Comparison of ENCODE assay signal across 24 cellular contexts in the genomic region with DNA sequence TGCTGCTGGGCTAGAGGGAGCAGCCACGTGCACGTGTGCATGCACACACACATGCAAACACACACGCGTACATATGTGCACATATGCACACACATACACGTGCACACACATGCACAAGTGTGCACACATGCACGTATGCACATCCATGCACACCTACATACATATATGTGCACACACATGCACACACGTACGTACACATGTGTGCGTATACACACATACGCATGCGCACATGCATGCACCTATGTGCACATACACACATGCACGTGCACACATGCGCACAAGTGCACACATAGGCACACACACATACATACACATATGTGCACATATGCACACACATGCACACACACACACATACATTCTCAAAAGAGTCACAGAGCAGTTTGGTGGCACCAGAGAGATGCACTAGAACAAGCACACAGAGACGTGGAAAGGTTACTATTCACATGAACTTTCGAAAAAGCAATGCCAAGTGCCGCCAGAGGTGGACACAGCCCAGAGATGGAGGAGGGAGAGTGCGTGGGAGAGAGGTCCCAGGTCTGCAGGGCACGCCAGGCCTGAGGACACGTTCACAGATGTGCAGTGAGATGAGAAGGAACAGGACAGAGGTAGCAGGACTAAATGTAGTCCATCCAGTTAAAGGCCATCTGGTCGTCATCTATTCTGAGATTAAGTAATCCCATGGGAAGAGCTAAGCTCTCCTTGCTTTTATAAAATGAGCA.
DNase-seq lines count a peak whose midpoint lies in the region; ATAC-seq, FAIRE-seq and TF ChIP-seq lines count a peak whose summit lies in the region.
"Had no signal": no experiment of that assay in that cellular context is flagged by ENCODE, and none has a peak within 500 bp of the region (broad histone marks: within the 10 kb centered on the region; RNA-seq: fewer than 3 reads in every experiment).

No MANE protein-coding gene starts in this region.

- H2BK12ac ChIP-seq in neuronal stem cell (ENCODE audit: low read length) = no peak overlapping the region

- H3K27me3 ChIP-seq in Panc1 (ENCODE audit: control insufficient read depth, insufficient read depth, low read length) (no peaks in the 10 kb centered on the region), neuronal stem cell (ENCODE audit: control insufficient read depth in 3 of 3, insufficient read depth in 3 of 3, low read depth in 1 of 3, low read length in 3 of 3) (peaks cover 0 to 50% (median 0%) of the 10 kb centered on the region in 3 experiments), A673 (replicated peaks; ENCODE audit: insufficient read depth, low read depth, low read length, poor library complexity) (no peaks in the 10 kb centered on the region)
- H3K27me3 ChIP-seq: dorsolateral prefrontal cortex, ovary, tibial nerve had no signal

- no CpG with 5 or more reads among the region's 20 CpGs for WGBS in neuronal stem cell (ENCODE audit: extremely low coverage in 2 of 2, insufficient read length in 2 of 2, insufficient replicate concordance in 1 of 2), 2 donors

- CTCF ChIA-PET in Panc1 (lab: Charles Lee) (no interaction called here), A673 (lab: Charles Lee) (interaction anchor here (2.7 kb wide), 1 partner anchor 164 kb away, joined by 12 read pairs; no protein-coding TSS in a partner anchor)

- H3K18ac ChIP-seq in neuronal stem cell (ENCODE audit: low read length) = peak overlapping the region; percentile 36

- no peaks in the 10 kb centered on the region for H3K36me3 ChIP-seq in Panc1 (ENCODE audit: control insufficient read depth, insufficient read depth, low read length)
- peaks cover 0 to 3% of the 10 kb centered on the region in 2 donors for H3K36me3 ChIP-seq in neuronal stem cell (replicated peaks in 1 of 2; ENCODE audit: control insufficient read depth in 2 of 2, insufficient read depth in 2 of 2, low read length in 2 of 2)
- H3K36me3 ChIP-seq in A673 (ENCODE audit: insufficient read depth, low read length, poor library complexity, severe bottlenecking) = no peaks in the 10 kb centered on the region
- H3K36me3 ChIP-seq: ovary, tibial nerve had no signal

- POLR2A ChIA-PET in Panc1 (lab: Charles Lee) (no interaction called here), A673 (lab: Charles Lee; ENCODE audit: low non-redundant PET) (no interaction called here)

- no peak overlapping the region for H2BK15ac ChIP-seq in neuronal stem cell (ENCODE audit: low read length)

- peaks cover 60% of the 10 kb centered on the region for H3K4me1 Mint-ChIP-seq in mesothelial cell of epicardium
- H3K4me1 Mint-ChIP-seq: activated naive CD8-positive, alpha-beta T cell treated with anti-CD3 and anti-CD28 coated beads for 36 hours; CD4-positive, alpha-beta memory T cell; stimulated activated naive CD8-positive, alpha-beta T cell treated with anti-CD3 and anti-CD28 coated beads, Interleukin-15, amount 100 ng/mL, for 72 hours had no signal

- no peaks in the 10 kb centered on the region for H3K9me3 ChIP-seq in Panc1 (ENCODE audit: control insufficient read depth, insufficient read depth, low read depth, low read length)
- H3K9me3 ChIP-seq in neuronal stem cell (replicated peaks in 1 of 2; ENCODE audit: control insufficient read depth in 2 of 2, insufficient read depth in 1 of 2, low read depth in 1 of 2, low read length in 2 of 2) = peaks cover 0 to 4% of the 10 kb centered on the region in 2 donors
- no peaks in the 10 kb centered on the region for H3K9me3 ChIP-seq in A673 (ENCODE audit: low read depth, low read length, poor library complexity, severe bottlenecking)
- H3K9me3 ChIP-seq: ovary, tibial nerve had no signal

- peak overlapping the region; percentile 4 for H3K4ac ChIP-seq in neuronal stem cell (ENCODE audit: low read length)

- H2BK120ac ChIP-seq in neuronal stem cell (ENCODE audit: low read depth, low read length) = no peak overlapping the region

- FAIRE-seq in GM12891 (lab: Jason Lieb, UNC) = peak; percentile 5
- FAIRE-seq: astrocyte, endothelial cell of umbilical vein had no signal

- no peak for ATAC-seq in Panc1
- ATAC-seq: stimulated activated naive CD8-positive, alpha-beta T cell treated with anti-CD3 and anti-CD28 coated beads, Interleukin-15, amount 100 ng/mL, for 72 hours had no signal

- no peaks in the 10 kb centered on the region for H3K36me3 Mint-ChIP-seq in mesothelial cell of epicardium
- H3K36me3 Mint-ChIP-seq: activated CD4-positive, alpha-beta memory T cell treated with anti-CD3 and anti-CD28 coated beads for 36 hours; activated naive CD8-positive, alpha-beta T cell treated with anti-CD3 and anti-CD28 coated beads for 36 hours; CD4-positive, alpha-beta memory T cell had no signal

- peak overlapping the region; percentile 65 for H3K9ac ChIP-seq in neuronal stem cell (ENCODE audit: low read depth, low read length, poor library complexity)

- peak overlapping the region; percentile 7 for H4K91ac ChIP-seq in neuronal stem cell (ENCODE audit: low read depth, low read length, poor library complexity)

- TF ChIP-seq CTCF in Panc1 (IDR thresholded peaks at IDR 0.05) (no peak), fibroblast of the aortic adventitia (IDR thresholded peaks at IDR 0.05; ENCODE audit: insufficient read depth, low read length) (no peak), A673 (conservative IDR thresholded peaks at IDR 0.05; ENCODE audit: low read depth, low read length) (no peak), mesothelial cell of epicardium (IDR thresholded peaks at IDR 0.05; ENCODE audit: unreplicated experiment) (no peak)

- H3K27ac ChIP-seq in Panc1 (ENCODE audit: low read length) = peak overlapping the region; percentile 76; the same call in 1 of the 2 replicates
- peak overlapping the region; percentile 3 for H3K27ac ChIP-seq in neuronal stem cell (replicated peaks; ENCODE audit: low read length)
- no peak overlapping the region for H3K27ac ChIP-seq in A673 (ENCODE audit: low read depth, low read length, poor library complexity, severe bottlenecking)
- H3K27ac ChIP-seq: ovary, tibial nerve had no signal

- no peak for TF ChIP-seq POLR2A in GM12891 (IDR thresholded peaks at IDR 0.05; ENCODE audit: low read depth, low read length)

- intact Hi-C loops in Panc1 (cut with micrococcal nuclease; ENCODE audit: unreplicated experiment) = loop anchor here (10.0 kb wide), 1 partner anchor 79 kb away; no protein-coding TSS in a partner anchor
- intact Hi-C loops in A673 (cut with micrococcal nuclease; ENCODE audit: unreplicated experiment) = no loop called here

- H3K27ac Mint-ChIP-seq in mesothelial cell of epicardium = no peak overlapping the region
- H3K27ac Mint-ChIP-seq: activated CD4-positive, alpha-beta memory T cell treated with anti-CD3 and anti-CD28 coated beads for 36 hours; activated naive CD8-positive, alpha-beta T cell treated with anti-CD3 and anti-CD28 coated beads for 36 hours; activated T-helper 2 cell treated with anti-CD3 and anti-CD28 coated beads, Interferon-gamma antibody, Interleukin-2, Interleukin-4, amounts not matched to agents 10 μg/mL and 5 μg/mL and 100 μg/mL, durations not matched to agents 14 hours and 24 hours and 36 hours; CD4-positive, alpha-beta memory T cell; stimulated activated naive CD8-positive, alpha-beta T cell treated with anti-CD3 and anti-CD28 coated beads, Interleukin-15, amount 100 ng/mL, for 72 hours had no signal

- H2AK5ac ChIP-seq in neuronal stem cell (ENCODE audit: low read depth, low read length) = no peak overlapping the region

- H3K4me3 ChIP-seq in Panc1 (ENCODE audit: low read depth in 2 of 2, low read length in 2 of 2) (no peak overlapping the region), fibroblast of the aortic adventitia (ENCODE audit: low read depth, low read length) (no peak overlapping the region), neuronal stem cell (ENCODE audit: low read length in 2 of 2) (peak overlapping the region in 1 of 2 donors; percentile 70), A673 (ENCODE audit: low read depth, low read length, poor library complexity, severe bottlenecking) (no peak overlapping the region)
- H3K4me3 ChIP-seq: dorsolateral prefrontal cortex, ovary, tibial nerve had no signal

- H2AFZ ChIP-seq in neuronal stem cell (ENCODE audit: low read length) = no peak overlapping the region

- H3K79me1 ChIP-seq in neuronal stem cell (ENCODE audit: low read depth, low read length) = peaks cover 4% of the 10 kb centered on the region

- H3K14ac ChIP-seq in neuronal stem cell (ENCODE audit: low read length) = peak overlapping the region; percentile 32

- no peak overlapping the region for H2BK5ac ChIP-seq in neuronal stem cell (ENCODE audit: low read length)

- DNase-seq in GM12891 (ENCODE audit: insufficient read length, low spot score) (no peak), Panc1 (ENCODE audit: low read depth, low spot score) (no peak), fibroblast of the aortic adventitia (ENCODE audit: low read depth) (peak; percentile 16), neuronal stem cell (ENCODE audit: low spot score) (no peak), middle frontal gyrus (ENCODE audit: extremely low spot score, low spot score) (no peak), A673 (ENCODE audit: low spot score) (no peak), mesothelial cell of epicardium (ENCODE audit: low spot score in 2 of 2, unreplicated experiment in 2 of 2) (no peak), EL (no peak)
- DNase-seq: activated CD4-positive, alpha-beta memory T cell treated with anti-CD3 and anti-CD28 coated beads for 36 hours; activated naive CD8-positive, alpha-beta T cell treated with anti-CD3 and anti-CD28 coated beads for 36 hours; CD4-positive, alpha-beta memory T cell; cerebellar nuclear complex; dorsolateral prefrontal cortex; GF-D8; Karpas-422; kidney glomerular epithelial cell; NCI-H1694; ovary; stimulated activated naive CD8-positive, alpha-beta T cell treated with anti-CD3 and anti-CD28 coated beads, Interleukin-15, amount 100 ng/mL, for 72 hours; SW 1271 had no signal

- no peaks in the 10 kb centered on the region for H3K27me3 Mint-ChIP-seq in mesothelial cell of epicardium (ENCODE audit: low read depth)
- H3K27me3 Mint-ChIP-seq: activated CD4-positive, alpha-beta memory T cell treated with anti-CD3 and anti-CD28 coated beads for 36 hours; stimulated activated naive CD8-positive, alpha-beta T cell treated with anti-CD3 and anti-CD28 coated beads, Interleukin-15, amount 100 ng/mL, for 72 hours had no signal

- peak overlapping the region; percentile 26 for H3K23ac ChIP-seq in neuronal stem cell (ENCODE audit: low read depth, low read length, poor library complexity)

- peaks cover 22% of the 10 kb centered on the region for H3K4me1 ChIP-seq in Panc1 (ENCODE audit: control insufficient read depth, insufficient read depth, low read length)
- H3K4me1 ChIP-seq in neuronal stem cell (ENCODE audit: control insufficient read depth in 2 of 2, insufficient read depth in 1 of 2, low read depth in 1 of 2, low read length in 2 of 2) = peaks cover 2 to 5% of the 10 kb centered on the region in 2 donors
- peaks cover 9% of the 10 kb centered on the region for H3K4me1 ChIP-seq in A673 (ENCODE audit: insufficient read depth, low read length, poor library complexity, severe bottlenecking)

- no peaks in the 10 kb centered on the region for H3K9me3 Mint-ChIP-seq in mesothelial cell of epicardium
- H3K9me3 Mint-ChIP-seq: activated CD4-positive, alpha-beta memory T cell treated with anti-CD3 and anti-CD28 coated beads for 36 hours; activated naive CD8-positive, alpha-beta T cell treated with anti-CD3 and anti-CD28 coated beads for 36 hours; activated T-helper 2 cell treated with anti-CD3 and anti-CD28 coated beads, Interferon-gamma antibody, Interleukin-2, Interleukin-4, amounts not matched to agents 10 μg/mL and 5 μg/mL and 100 μg/mL, durations not matched to agents 14 hours and 24 hours and 36 hours; stimulated activated naive CD8-positive, alpha-beta T cell treated with anti-CD3 and anti-CD28 coated beads, Interleukin-15, amount 100 ng/mL, for 72 hours had no signal

- H3K4me2 ChIP-seq in neuronal stem cell (ENCODE audit: insufficient read depth, low read length, poor library complexity, severe bottlenecking) = no peak overlapping the region

- peak overlapping the region; percentile 20 for H4K8ac ChIP-seq in neuronal stem cell (ENCODE audit: low read depth, low read length)

- BruUV-seq in Panc1 (replicated peaks; lab: Mats Ljungman, UMichigan) (no TSS peak), A673 (replicated peaks; lab: Mats Ljungman, UMichigan) (no TSS peak)

- H3K4me3 Mint-ChIP-seq in mesothelial cell of epicardium = no peak overlapping the region
- H3K4me3 Mint-ChIP-seq: activated CD4-positive, alpha-beta memory T cell treated with anti-CD3 and anti-CD28 coated beads for 36 hours; activated naive CD8-positive, alpha-beta T cell treated with anti-CD3 and anti-CD28 coated beads for 36 hours; CD4-positive, alpha-beta memory T cell; stimulated activated naive CD8-positive, alpha-beta T cell treated with anti-CD3 and anti-CD28 coated beads, Interleukin-15, amount 100 ng/mL, for 72 hours had no signal

- in situ Hi-C loops in Panc1 (cut with HindIII; ENCODE audit: low pct_unique_long_range_greater_than_20kb, low sequenced_read_pairs) = no loop called here
